19 cellular contexts compared by ENCODE assay signal in the genomic region with DNA sequence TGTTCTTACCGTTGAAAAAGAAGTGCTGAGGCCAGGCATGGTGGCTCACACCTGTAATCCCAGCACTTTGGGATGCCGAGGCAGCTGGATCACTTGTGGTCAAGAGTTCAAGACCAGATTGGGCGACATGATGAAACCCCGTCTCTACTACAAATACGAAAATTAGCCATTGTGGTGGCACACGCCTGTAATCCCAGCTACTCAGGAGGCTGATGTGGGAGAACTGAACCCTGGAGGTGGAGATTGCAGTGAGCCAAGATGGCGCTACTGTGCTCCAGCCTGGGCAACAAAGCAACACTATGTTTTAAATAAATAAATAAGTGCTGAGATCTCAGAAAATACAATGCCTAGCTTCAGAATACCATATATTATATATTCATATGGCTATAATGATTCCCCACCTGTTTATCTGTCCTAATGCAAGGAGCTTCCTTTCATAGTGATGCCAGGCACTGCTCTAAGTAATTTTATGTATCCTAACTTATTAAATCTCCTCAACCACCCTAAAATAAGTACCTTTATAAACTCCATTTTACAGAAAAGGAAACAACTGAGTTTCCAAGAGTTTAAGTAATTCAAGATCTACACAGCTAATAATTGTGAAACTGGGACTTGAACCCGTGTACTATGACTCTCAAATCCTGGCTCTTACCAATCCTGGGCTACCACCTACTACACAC. TPM values are rescaled to one million over a fixed set of nuclear protein-coding genes. Genes with fewer than 3 reads are reported as not detected.
A peak's percentile ranks its signal among the peaks of the same experiment; 100 is the strongest.
DNase-seq lines count a peak whose midpoint lies in the region; ATAC-seq and TF ChIP-seq lines count a peak whose summit lies in the region.
"Had no signal": no experiment of that assay in that cellular context is flagged by ENCODE, and none has a peak within 500 bp of the region (broad histone marks: within the 10 kb centered on the region; RNA-seq: fewer than 3 reads in every experiment).

No MANE protein-coding gene starts in this region.

- TF ChIP-seq CTCF in HCT116 (IDR thresholded peaks at IDR 0.05 in 2 of 3, conservative IDR thresholded peaks at IDR 0.05 in 1 of 3; ENCODE audit: borderline replicate concordance in 1 of 3, insufficient read depth in 1 of 3, low read depth in 2 of 3, low read length in 2 of 3): no peak
- TF ChIP-seq CTCF in fibroblast of pulmonary artery (IDR thresholded peaks at IDR 0.05; ENCODE audit: low read length, missing control alignments): no peak

- DNase-seq in HCT116 (ENCODE audit: low read depth, low spot score): no peak
- DNase-seq in activated T-helper 2 cell treated with anti-CD3 and anti-CD28 coated beads, Interferon-gamma antibody, Interleukin-2, Interleukin-4, amounts not matched to agents 10 μg/mL and 5 μg/mL and 100 μg/mL, durations not matched to agents 14 hours and 24 hours and 36 hours (ENCODE audit: low spot score): no peak
- DNase-seq in fibroblast of pulmonary artery (ENCODE audit: low read depth): peak; percentile 54
- DNase-seq: activated CD4-positive, alpha-beta T cell treated with anti-CD3 and anti-CD28 coated beads for 36 hours; activated naive CD4-positive, alpha-beta T cell treated with anti-CD3 and anti-CD28 coated beads, Interleukin-2, amount 10 ng/mL, durations not matched to agents 7 days and 5 days; body of pancreas; NCI-H1092; NCI-H2107; NCI-H748 treated with DMSO at 0.1 percent for 48 hours; ovary; sigmoid colon; upper lobe of right lung had no signal

- no peaks in the 10 kb centered on the region for H3K9me3 Mint-ChIP-seq in activated T-helper 2 cell treated with anti-CD3 and anti-CD28 coated beads, Interferon-gamma antibody, Interleukin-2, Interleukin-4, amounts not matched to agents 10 μg/mL and 5 μg/mL and 100 μg/mL, durations not matched to agents 14 hours and 24 hours and 36 hours
- H3K9me3 Mint-ChIP-seq: activated naive CD4-positive, alpha-beta T cell treated with anti-CD3 and anti-CD28 coated beads, Interleukin-2, amount 10 ng/mL, durations not matched to agents 7 days and 5 days; dendritic cell treated with granulocyte-macrophage colony-stimulating factor and Interleukin-4, amounts not matched to agents 40 ng/mL and 50 ng/mL, for 4 days had no signal

- CTCF ChIA-PET in HCT116 (lab: Charles Lee): interaction anchor here (0.6 kb wide), 1 partner anchor 19 kb away, joined by 3 read pairs; no protein-coding TSS in a partner anchor

- H3K27ac ChIP-seq in BLaER1: no peak overlapping the region
- peak overlapping the region; percentile 88 for H3K27ac ChIP-seq in HCT116 (ENCODE audit: low read depth, low read length)
- H3K27ac ChIP-seq: body of pancreas, ovary, sigmoid colon, SK-N-MC, upper lobe of right lung had no signal

- intact Hi-C loops in HCT116 (cut with micrococcal nuclease): loop anchor here (2.0 to 10.0 kb wide), 3 partner anchors 45 to 689 kb away; partner anchors contain the start of genes CAPS2 and GLIPR1L1
- intact Hi-C loops in activated T-helper 2 cell treated with anti-CD3 and anti-CD28 coated beads, Interferon-gamma antibody, Interleukin-2, Interleukin-4, amounts not matched to agents 10 μg/mL and 5 μg/mL and 100 μg/mL, durations not matched to agents 14 hours and 24 hours and 36 hours (cut with micrococcal nuclease): loop anchor here (5.0 kb wide), 1 partner anchor 367 kb away; no protein-coding TSS in a partner anchor

- H3K27me3 Mint-ChIP-seq in activated T-helper 2 cell treated with anti-CD3 and anti-CD28 coated beads, Interferon-gamma antibody, Interleukin-2, Interleukin-4, amounts not matched to agents 10 μg/mL and 5 μg/mL and 100 μg/mL, durations not matched to agents 14 hours and 24 hours and 36 hours (ENCODE audit: low read depth): no peaks in the 10 kb centered on the region
- H3K27me3 Mint-ChIP-seq: activated CD4-positive, alpha-beta T cell treated with anti-CD3 and anti-CD28 coated beads for 36 hours had no signal

- RAD21 ChIA-PET in HCT116 (lab: Charles Lee; ENCODE audit: low non-redundant PET in 1 of 2, low total read pairs in 2 of 2, uncharacterized antibody in 2 of 2, unreplicated experiment in 2 of 2): interaction anchor here in 1 of 2 experiments (0.7 kb wide), 1 partner anchor 499 kb away, joined by 3 read pairs; no protein-coding TSS in a partner anchor

- no peak for TF ChIP-seq RAD21 in HCT116 (IDR thresholded peaks at IDR 0.05; ENCODE audit: low read depth)

- peaks cover 11% of the 10 kb centered on the region for H3K79me2 ChIP-seq in HCT116 (ENCODE audit: insufficient read depth, low read length)

- H3K4me1 Mint-ChIP-seq in activated T-helper 2 cell treated with anti-CD3 and anti-CD28 coated beads, Interferon-gamma antibody, Interleukin-2, Interleukin-4, amounts not matched to agents 10 μg/mL and 5 μg/mL and 100 μg/mL, durations not matched to agents 14 hours and 24 hours and 36 hours (ENCODE audit: low read depth): peaks cover 69% of the 10 kb centered on the region

- POLR2A ChIA-PET in HCT116 (lab: Charles Lee): interaction anchor here (0.7 to 5.4 kb wide), 16 partner anchors 11 to 384 kb away, joined by 3 to 23 read pairs (median 3); no protein-coding TSS in a partner anchor

- H3K9ac ChIP-seq in BLaER1: no peak overlapping the region
- H3K9ac ChIP-seq in HCT116 (ENCODE audit: low read length): peak overlapping the region; percentile 39; the same call in 1 of the 2 replicates

- TF ChIP-seq POLR2A in HCT116 (IDR thresholded peaks at IDR 0.05; ENCODE audit: borderline replicate concordance, extremely low read depth, insufficient read depth, insufficient read length): no peak

- H3K27me3 ChIP-seq in BLaER1 (peaks cover 9% of the 10 kb centered on the region), HCT116 (ENCODE audit: insufficient read depth, low read length) (no peaks in the 10 kb centered on the region)
- H3K27me3 ChIP-seq: body of pancreas, ovary, upper lobe of right lung had no signal

- no TSS peak for BruUV-seq in HCT116 (replicated peaks; lab: Mats Ljungman, UMichigan)

- no peaks in the 10 kb centered on the region for H3K36me3 ChIP-seq in BLaER1
- H3K36me3 ChIP-seq in HCT116 (ENCODE audit: control insufficient read depth in 1 of 2, insufficient read depth in 2 of 2, low read length in 2 of 2): peaks cover 4 to 8% of the 10 kb centered on the region in 2 experiments; a peak in 2 of 4 replicates
- H3K36me3 ChIP-seq: ovary, sigmoid colon, upper lobe of right lung had no signal

- no peak overlapping the region for H3K4me3 ChIP-seq in BLaER1
- H3K4me3 ChIP-seq in HCT116 (replicated peaks in 1 of 2; ENCODE audit: low read depth in 1 of 2, low read length in 2 of 2): no peak overlapping the region
- H3K4me3 ChIP-seq in fibroblast of pulmonary artery (replicated peaks; ENCODE audit: low read depth, low read length): no peak overlapping the region
- H3K4me3 ChIP-seq: body of pancreas, K562, ovary, sigmoid colon, SK-N-MC, upper lobe of right lung had no signal

- H3K4me1 ChIP-seq in BLaER1 (peaks cover 23% of the 10 kb centered on the region), HCT116 (ENCODE audit: control insufficient read depth in 1 of 2, insufficient read depth in 2 of 2, low read length in 2 of 2) (peaks cover 40 to 93% of the 10 kb centered on the region in 2 experiments)

- H3K9me2 ChIP-seq in HCT116 (ENCODE audit: insufficient read depth): no peaks in the 10 kb centered on the region

- H3K9me3 ChIP-seq in BLaER1 (no peaks in the 10 kb centered on the region), HCT116 (ENCODE audit: control insufficient read depth in 1 of 2, insufficient read depth in 1 of 2, low read depth in 1 of 2, low read length in 2 of 2) (no peaks in the 10 kb centered on the region)
- H3K9me3 ChIP-seq: body of pancreas, ovary, sigmoid colon, upper lobe of right lung had no signal

- H3K4me3 Mint-ChIP-seq in activated T-helper 2 cell treated with anti-CD3 and anti-CD28 coated beads, Interferon-gamma antibody, Interleukin-2, Interleukin-4, amounts not matched to agents 10 μg/mL and 5 μg/mL and 100 μg/mL, durations not matched to agents 14 hours and 24 hours and 36 hours (ENCODE audit: low read depth): no peak overlapping the region
- H3K4me3 Mint-ChIP-seq: activated CD4-positive, alpha-beta T cell treated with anti-CD3 and anti-CD28 coated beads for 36 hours; activated naive CD4-positive, alpha-beta T cell treated with anti-CD3 and anti-CD28 coated beads, Interleukin-2, amount 10 ng/mL, durations not matched to agents 7 days and 5 days; dendritic cell treated with granulocyte-macrophage colony-stimulating factor and Interleukin-4, amounts not matched to agents 40 ng/mL and 50 ng/mL, for 4 days had no signal

- H3K27ac Mint-ChIP-seq in activated T-helper 2 cell treated with anti-CD3 and anti-CD28 coated beads, Interferon-gamma antibody, Interleukin-2, Interleukin-4, amounts not matched to agents 10 μg/mL and 5 μg/mL and 100 μg/mL, durations not matched to agents 14 hours and 24 hours and 36 hours: peak overlapping the region; percentile 26
- H3K27ac Mint-ChIP-seq: activated CD4-positive, alpha-beta T cell treated with anti-CD3 and anti-CD28 coated beads for 36 hours; activated naive CD4-positive, alpha-beta T cell treated with anti-CD3 and anti-CD28 coated beads, Interleukin-2, amount 10 ng/mL, durations not matched to agents 7 days and 5 days; dendritic cell treated with granulocyte-macrophage colony-stimulating factor and Interleukin-4, amounts not matched to agents 40 ng/mL and 50 ng/mL, for 4 days had no signal

- peaks cover 48% of the 10 kb centered on the region for H3K36me3 Mint-ChIP-seq in activated T-helper 2 cell treated with anti-CD3 and anti-CD28 coated beads, Interferon-gamma antibody, Interleukin-2, Interleukin-4, amounts not matched to agents 10 μg/mL and 5 μg/mL and 100 μg/mL, durations not matched to agents 14 hours and 24 hours and 36 hours (ENCODE audit: low read depth)

- H2AFZ ChIP-seq in HCT116 (ENCODE audit: low read depth, low read length, poor library complexity, severe bottlenecking): no peak overlapping the region

- H4K20me1 ChIP-seq in BLaER1: no peaks in the 10 kb centered on the region
- no peaks in the 10 kb centered on the region for H4K20me1 ChIP-seq in HCT116 (ENCODE audit: insufficient read depth)

- 0 out of 2 replicates have a peak overlapping the region, but pooled peaks have one; percentile 3 for H3K4me2 ChIP-seq in BLaER1
- peak overlapping the region; percentile 36; the same call in 1 of the 2 replicates for H3K4me2 ChIP-seq in HCT116 (ENCODE audit: low read length)

- ATAC-seq in HCT116 (no peak), GM19023 (IDR thresholded peaks at IDR 0.05; ENCODE audit: unreplicated experiment) (no peak), GM21529 (IDR thresholded peaks at IDR 0.05; ENCODE audit: unreplicated experiment) (no peak), HG03521 (IDR thresholded peaks at IDR 0.05; ENCODE audit: unreplicated experiment) (no peak)
- ATAC-seq: activated CD4-positive, alpha-beta T cell treated with anti-CD3 and anti-CD28 coated beads for 36 hours; body of pancreas; K562; upper lobe of right lung had no signal

TF ChIP-seq in HCT116, 20 proteins besides CTCF, POLR2A, EP300 and RAD21:
- TF ChIP-seq CEBPB (IDR thresholded peaks at IDR 0.05; ENCODE audit: low read depth) (0 out of 2 replicates have a peak, but pooled peaks have one; percentile 5), SRF (IDR thresholded peaks at IDR 0.05; ENCODE audit: low read depth) (no peak)

RNA-seq across cellular contexts. Expression of gene PHLDA1, which starts 7.3 kb away (rescaled TPM):
- 231 TPM for total RNA-seq in HCT116 (2021; ENCODE audit: unreplicated experiment)
- polyA plus RNA-seq in HCT116 (2012): 178 and 186 TPM in 2 replicates
- 43.2 and 44.2 TPM in 2 replicates for total RNA-seq in activated T-helper 2 cell treated with anti-CD3 and anti-CD28 coated beads, Interferon-gamma antibody, Interleukin-2, Interleukin-4, amounts not matched to agents 10 μg/mL and 5 μg/mL and 100 μg/mL, durations not matched to agents 14 hours and 24 hours and 36 hours
